12 cellular contexts compared by ENCODE assay signal in genomic region chr14:23566112-23566781, GRCh38. TPM values are rescaled to one million over a fixed set of nuclear protein-coding genes. Genes with fewer than 3 reads are reported as not detected.
DNase-seq lines count a peak whose midpoint lies in the region; ATAC-seq and TF ChIP-seq lines count a peak whose summit lies in the region.
"Had no signal": no experiment of that assay in that cellular context is flagged by ENCODE, and none has a peak within 500 bp of the region (broad histone marks: within the 10 kb centered on the region; RNA-seq: fewer than 3 reads in every experiment).

No MANE protein-coding gene starts in this region.

- H3K18ac ChIP-seq in trophoblast cell (ENCODE audit: low read length) = no peak overlapping the region

- no peaks in the 10 kb centered on the region; the same call in 1 of the 2 replicates for H4K20me1 ChIP-seq in PC-9 (ENCODE audit: insufficient read depth)

- CTCF ChIA-PET in PC-9 (lab: Charles Lee) = interaction anchor here (0.6 kb wide), 1 partner anchor 87 kb away, joined by 4 read pairs; no protein-coding TSS in a partner anchor

- H3K23ac ChIP-seq in trophoblast cell (ENCODE audit: low read length) = no peak overlapping the region

- H2BK120ac ChIP-seq in trophoblast cell (ENCODE audit: insufficient read depth, low read length, poor library complexity) = no peak overlapping the region

- H3K36me3 ChIP-seq in GM06990 (ENCODE audit: control insufficient read depth, insufficient read depth, low read length) (peaks cover 27% of the 10 kb centered on the region), PC-9 (ENCODE audit: low read depth) (no peaks in the 10 kb centered on the region), endocrine pancreas (ENCODE audit: control insufficient read depth, insufficient read depth, low read length) (no peaks in the 10 kb centered on the region), trophoblast cell (ENCODE audit: control insufficient read depth in 1 of 2, insufficient read depth in 2 of 2, low read length in 2 of 2) (peaks cover 44 to 45% of the 10 kb centered on the region in 2 experiments), adrenal gland (replicated peaks in 1 of 2) (peaks cover 0 to 25% of the 10 kb centered on the region in 2 donors)
- H3K36me3 ChIP-seq: right atrium auricular region had no signal

- WGBS in trophoblast cell (ENCODE audit: extremely low coverage, insufficient coverage, insufficient read length) = no CpG with 5 or more reads among the region's 10 CpGs
- WGBS in adrenal gland, 4 donors = 90 to 96% (median 94%) methylated on average over 6 to 10 of the region's 10 CpGs

- H4K12ac ChIP-seq in trophoblast cell (ENCODE audit: low read depth, low read length) = no peak overlapping the region

- H3K9ac ChIP-seq in endocrine pancreas (ENCODE audit: control insufficient read depth, insufficient read depth, low read length) = peak overlapping the region; percentile 83
- no peak overlapping the region for H3K9ac ChIP-seq in trophoblast cell (ENCODE audit: low read length)

- H3K79me1 ChIP-seq in trophoblast cell (ENCODE audit: low read length) = peaks cover 7% of the 10 kb centered on the region

- intact Hi-C loops in PC-9 (cut with micrococcal nuclease; ENCODE audit: unreplicated experiment) = no loop called here
- intact Hi-C loops in adrenal gland (cut with DNase I) = loop anchor here (10.0 kb wide), 2 partner anchors 231 to 241 kb away; partner anchors contain the start of gene PABPN1 (in 1 of the 2)

- no peak for TF ChIP-seq CTCF in GM06990 (IDR thresholded peaks at IDR 0.05; ENCODE audit: insufficient read depth, low read length, poor library complexity, severe bottlenecking)
- no peak for TF ChIP-seq CTCF in PC-9 (conservative IDR thresholded peaks at IDR 0.05)
- TF ChIP-seq CTCF in adrenal gland (IDR thresholded peaks at IDR 0.05) = no peak
- TF ChIP-seq CTCF in GM10266 (IDR thresholded peaks at IDR 0.05; ENCODE audit: control insufficient read depth, insufficient read depth, low read depth, missing control alignments) = no peak

- no peak for ATAC-seq in GM18519 (IDR thresholded peaks at IDR 0.05; ENCODE audit: low FRiP score, unreplicated experiment)

- H3K79me2 ChIP-seq in PC-9 (ENCODE audit: low read depth) = peaks cover 13% of the 10 kb centered on the region
- H3K79me2 ChIP-seq in trophoblast cell (ENCODE audit: control insufficient read depth, insufficient read depth, low read length, poor library complexity) = peaks cover 5% of the 10 kb centered on the region

- no peak overlapping the region for H4K8ac ChIP-seq in trophoblast cell (ENCODE audit: low read depth, low read length)

- H3K4me1 ChIP-seq in PC-9 (replicated peaks; ENCODE audit: insufficient read depth) (peaks cover 24% of the 10 kb centered on the region), endocrine pancreas (ENCODE audit: control insufficient read depth, insufficient read depth, low read length) (no peaks in the 10 kb centered on the region), trophoblast cell (ENCODE audit: control insufficient read depth in 1 of 2, insufficient read depth in 2 of 2, low read length in 2 of 2) (peaks cover 5 to 11% of the 10 kb centered on the region in 2 experiments), adrenal gland (replicated peaks in 1 of 2) (peaks cover 0 to 16% of the 10 kb centered on the region in 2 donors)

- no peak overlapping the region for H3K27ac ChIP-seq in PC-9
- no peak overlapping the region for H3K27ac ChIP-seq in trophoblast cell (ENCODE audit: low read depth, low read length)
- H3K27ac ChIP-seq in adrenal gland = peak overlapping the region in 1 of 5 donors; percentile 73

- H3K4me3 ChIP-seq in GM06990 (replicated peaks; ENCODE audit: low read depth, low read length) = peak overlapping the region; percentile 81
- H3K4me3 ChIP-seq in PC-9 = peak overlapping the region; percentile 79
- peak overlapping the region; percentile 37 for H3K4me3 ChIP-seq in endocrine pancreas (ENCODE audit: control insufficient read depth, insufficient read depth, low read length)
- no peak overlapping the region for H3K4me3 ChIP-seq in trophoblast cell (ENCODE audit: low read depth, low read length)
- no peak overlapping the region for H3K4me3 ChIP-seq in adrenal gland

- H3F3A ChIP-seq in PC-9 (ENCODE audit: insufficient read depth, low read depth) = peaks cover 7% of the 10 kb centered on the region

- H3K9me3 ChIP-seq in PC-9 (ENCODE audit: insufficient read depth, low read depth) = no peaks in the 10 kb centered on the region
- no peaks in the 10 kb centered on the region for H3K9me3 ChIP-seq in endocrine pancreas (ENCODE audit: control insufficient read depth, low read length)
- peaks cover 7% of the 10 kb centered on the region for H3K9me3 ChIP-seq in trophoblast cell (ENCODE audit: insufficient read depth, low read depth, low read length)
- H3K9me3 ChIP-seq in adrenal gland (replicated peaks in 1 of 3) = no peaks in the 10 kb centered on the region
- H3K9me3 ChIP-seq: right atrium auricular region, tibial artery had no signal

- H3K27me3 ChIP-seq in GM06990 (replicated peaks; ENCODE audit: control insufficient read depth, insufficient read depth, low read length) = no peaks in the 10 kb centered on the region
- no peaks in the 10 kb centered on the region for H3K27me3 ChIP-seq in PC-9 (ENCODE audit: insufficient read depth, low read depth)
- no peaks in the 10 kb centered on the region for H3K27me3 ChIP-seq in endocrine pancreas (ENCODE audit: control insufficient read depth, insufficient read depth, low read length)
- H3K27me3 ChIP-seq in trophoblast cell (ENCODE audit: insufficient read depth, low read length) = no peaks in the 10 kb centered on the region
- H3K27me3 ChIP-seq in adrenal gland = no peaks in the 10 kb centered on the region
- H3K27me3 ChIP-seq: right atrium auricular region had no signal

- no peak overlapping the region for H3K4ac ChIP-seq in trophoblast cell (ENCODE audit: low read depth, low read length)

- DNase-seq in GM06990 (ENCODE audit: extremely low read depth, insufficient read length) (no peak), PC-9 (no peak), trophoblast cell (no peak), germinal center (ENCODE audit: low spot score) (no peak), adrenal gland (no peak), GM10266 (ENCODE audit: extremely low spot score) (no peak)
- DNase-seq: NCI-H2029 treated with DMSO at 0.1 percent for 48 hours, tibial artery had no signal

- peak overlapping the region; percentile 81 for H3K4me2 ChIP-seq in PC-9
- H3K4me2 ChIP-seq in trophoblast cell (ENCODE audit: low read length) = peak overlapping the region; percentile 98

- H4K91ac ChIP-seq in trophoblast cell (ENCODE audit: low read depth, low read length) = no peak overlapping the region

- TF ChIP-seq POLR2A in adrenal gland (IDR thresholded peaks at IDR 0.05) = no peak

- H2AK5ac ChIP-seq in trophoblast cell (ENCODE audit: low read length) = no peak overlapping the region

- TSS peak; percentile 44 for BruUV-seq in PC-9 (replicated peaks; lab: Mats Ljungman, UMichigan)

- H2BK12ac ChIP-seq in trophoblast cell (ENCODE audit: low read length) = no peak overlapping the region

- no peak overlapping the region for H2AFZ ChIP-seq in PC-9
- H2AFZ ChIP-seq in trophoblast cell (ENCODE audit: insufficient read depth, low read length, poor library complexity) = no peak overlapping the region

- no peak overlapping the region for H2BK5ac ChIP-seq in trophoblast cell (ENCODE audit: low read depth, low read length, poor library complexity)

- H3K9me2 ChIP-seq in PC-9 (ENCODE audit: insufficient read depth) = no peaks in the 10 kb centered on the region

- H3K14ac ChIP-seq in trophoblast cell (ENCODE audit: low read length) = no peak overlapping the region

- POLR2A ChIA-PET in PC-9 (lab: Charles Lee; ENCODE audit: unreplicated experiment) = no interaction called here

RNA-seq across cellular contexts. Expression of gene AP1G2, which starts 1.3 kb away (rescaled TPM):
- total RNA-seq in PC-9 (2021) = 128 and 160 TPM in 2 replicates
- 91.9 and 92.6 TPM in 2 replicates for polyA plus RNA-seq in trophoblast cell (2013)
- total RNA-seq in adrenal gland = 100 to 1,000 TPM in 2 of 8 donors, 10 to 100 TPM in 6; 35.2 to 142 (median 79.5) TPM
- 100 to 1,000 TPM in 2 of 3 donors, 10 to 100 TPM in 1; 27.9 to 587 (median 285) TPM for polyA plus RNA-seq in adrenal gland

RNA-seq across cellular contexts. Expression of gene THTPA, which starts 10.2 kb away (rescaled TPM):
- total RNA-seq in PC-9 (2021) (3.4 and 4.1 TPM in 2 replicates), adrenal gland (10 to 100 TPM; 21.2 to 41.7 (median 32.6) TPM)
- 2.4 and 2.5 TPM in 2 replicates for polyA plus RNA-seq in trophoblast cell (2013)
- polyA plus RNA-seq in adrenal gland = 10 to 100 TPM; 11.5 to 26.5 (median 21.4) TPM

RNA-seq across cellular contexts. Expression of gene JPH4, which starts 12.3 kb away (rescaled TPM):
- total RNA-seq in PC-9 (2021) = not detected in 2 replicates
- polyA plus RNA-seq in trophoblast cell (2013) = 0.03 TPM in 1 of 2 replicates, not detected in the other
- total RNA-seq in adrenal gland = 10 to 100 TPM in 1 of 8 donors, 1 to 10 TPM in 6, under 1 TPM in 1; 0.42 to 11.1 (median 3.0) TPM
- 10 to 100 TPM in 1 of 3 donors, 1 to 10 TPM in 2; 5.9 to 35.8 (median 9.4) TPM for polyA plus RNA-seq in adrenal gland
- total RNA-seq: fibroblast of villous mesenchyme had no signal

RNA-seq across cellular contexts. Expression of gene ZFHX2, which starts 14.7 kb away (rescaled TPM):
- 3.7 and 5.3 TPM in 2 replicates for total RNA-seq in PC-9 (2021)
- 1.1 and 1.2 TPM in 2 replicates for polyA plus RNA-seq in trophoblast cell (2013)
- total RNA-seq in adrenal gland = 1 to 10 TPM in 6 of 8 donors, under 1 TPM in 2; 0.54 to 4.2 (median 2.4) TPM
- 1 to 10 TPM; 2.1 to 9.7 (median 2.5) TPM for polyA plus RNA-seq in adrenal gland

Comparison
In these comparisons a context has a peak if more than half of its experiments do, and no peak if none do; other contexts are left out.
1. H3K4me3 ChIP-seq: peak in GM06990 (single experiment), PC-9 (single experiment) and endocrine pancreas (single experiment); none in trophoblast cell (single experiment) and adrenal gland (0 of 4).